7 cellular contexts compared by ENCODE assay signal in genomic region chr4:162969194-162969593, GRCh38.
"Had no signal": no experiment of that assay in that cellular context is flagged by ENCODE, and none has a peak within 500 bp of the region (broad histone marks: within the 10 kb centered on the region; RNA-seq: fewer than 3 reads in every experiment).

No MANE protein-coding gene starts in this region.

- H3K4me3 ChIP-seq: K562 had no signal

- H3K4me1 Mint-ChIP-seq: IgD-negative memory B cell had no signal

- DNase-seq: IMR-90, KBM-7 had no signal

- FAIRE-seq: HepG2, HTR-8/SVneo, K562 had no signal

- H3K27ac ChIP-seq: HL-60 had no signal

- H3K27ac Mint-ChIP-seq: IgD-negative memory B cell had no signal

- H3K4me3 Mint-ChIP-seq: IgD-negative memory B cell had no signal

- H3K27me3 Mint-ChIP-seq: IgD-negative memory B cell had no signal

- H3K36me3 Mint-ChIP-seq: IgD-negative memory B cell had no signal
